In the genomic region with DNA sequence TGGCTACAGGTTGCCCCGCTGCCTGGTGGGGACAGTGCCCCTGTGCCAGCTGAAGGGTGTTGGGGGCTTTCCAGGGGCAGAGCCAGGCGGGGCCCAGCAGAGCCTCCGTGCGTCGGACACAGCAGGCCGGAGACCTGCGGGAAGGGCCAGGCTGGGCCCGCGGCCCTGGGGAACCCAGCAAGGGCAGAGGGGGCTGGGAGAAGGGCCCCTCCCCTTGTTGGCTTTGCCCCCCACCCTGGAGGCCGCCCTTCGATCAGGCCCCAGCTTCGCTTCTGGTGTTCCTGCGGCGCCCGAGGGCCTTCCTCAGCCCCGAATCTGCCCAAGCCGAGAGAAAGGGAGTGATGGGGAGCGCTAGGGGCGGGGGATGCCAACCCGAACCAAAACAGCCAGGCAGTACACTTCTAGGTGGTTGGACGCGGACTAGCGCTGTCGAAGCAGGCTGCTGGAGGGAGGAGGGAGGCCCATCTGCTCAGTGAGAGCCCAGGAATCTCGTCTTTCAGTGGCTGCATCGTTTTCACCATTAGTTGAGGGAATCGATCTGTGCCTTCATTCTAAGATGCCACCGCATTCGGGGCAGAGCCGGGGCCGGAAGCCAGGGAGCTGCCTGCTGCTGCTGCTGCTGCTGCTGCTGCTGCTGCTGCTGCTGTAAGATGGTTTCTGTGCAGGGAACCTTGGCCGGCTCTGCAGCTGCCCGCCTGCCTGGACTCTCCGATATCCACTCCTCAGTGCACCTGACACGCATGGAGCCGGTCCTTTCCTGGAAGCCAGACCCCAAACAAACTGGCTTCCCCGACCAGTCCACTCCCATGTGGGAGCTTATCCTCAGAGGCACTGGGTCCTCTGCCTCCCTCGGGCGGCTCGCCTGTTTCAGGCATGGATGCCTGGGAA, we compare ENCODE assay signal across 12 cellular contexts. TPM values are rescaled to one million over a fixed set of nuclear protein-coding genes. Genes with fewer than 3 reads are reported as not detected.
DNase-seq lines count a peak whose midpoint lies in the region; ATAC-seq and TF ChIP-seq lines count a peak whose summit lies in the region.
"Had no signal": no experiment of that assay in that cellular context is flagged by ENCODE, and none has a peak within 500 bp of the region (broad histone marks: within the 10 kb centered on the region; RNA-seq: fewer than 3 reads in every experiment).

No MANE protein-coding gene starts in this region.

- CTCF ChIA-PET in CD8-positive, alpha-beta memory T cell (lab: Charles Lee), result no interaction called here
- CTCF ChIA-PET in WTC11 (lab: Charles Lee), result interaction anchor here (0.7 to 6.2 kb wide), 5 partner anchors 17 to 49 kb away, joined by 3 to 50 read pairs (median 5); no protein-coding TSS in a partner anchor
- CTCF ChIA-PET in activated CD4-positive, alpha-beta memory T cell treated with anti-CD3 and anti-CD28 coated beads for 36 hours (lab: Charles Lee), result no interaction called here

- DNase-seq in CD8-positive, alpha-beta memory T cell, result no peak
- DNase-seq in HT-29 (ENCODE audit: low spot score), result peak; percentile 2
- DNase-seq in WTC11 (ENCODE audit: low spot score), result peak; percentile 45
- DNase-seq in mesothelial cell of epicardium (ENCODE audit: low spot score in 2 of 2, unreplicated experiment in 2 of 2), result no peak
- DNase-seq in occipital lobe (lab: John Stamatoyannopoulos, UW), result no peak
- DNase-seq in SIG-M5 (lab: John Stamatoyannopoulos, UW), result no peak
- no peak for DNase-seq in activated CD4-positive, alpha-beta memory T cell treated with anti-CD3 and anti-CD28 coated beads for 36 hours
- DNase-seq: effector CD4-positive, alpha-beta T cell; EL; NCI-H1048; stimulated activated naive B cell treated with anti-CD40 and anti-IgM and Interleukin-4, amounts not matched to agents 10 μg/mL and 1 μg/mL and 100 μg/mL, for 72 hours had no signal

- peak overlapping the region in 4 of 7 donors; percentile 32 to 48 (median 34) for H3K4me3 Mint-ChIP-seq in CD8-positive, alpha-beta memory T cell
- H3K4me3 Mint-ChIP-seq in WTC11 (peak overlapping the region; percentile 97), mesothelial cell of epicardium (peak overlapping the region; percentile 86)
- H3K4me3 Mint-ChIP-seq in activated CD4-positive, alpha-beta memory T cell treated with anti-CD3 and anti-CD28 coated beads for 36 hours, result no peak overlapping the region

- no peak for TF ChIP-seq CTCF in WTC11 (IDR thresholded peaks at IDR 0.05)
- no peak for TF ChIP-seq CTCF in mesothelial cell of epicardium (IDR thresholded peaks at IDR 0.05; ENCODE audit: unreplicated experiment)

- H3K27me3 Mint-ChIP-seq in CD8-positive, alpha-beta memory T cell, result peaks cover 46 to 76% of the 10 kb centered on the region in 2 donors
- H3K27me3 Mint-ChIP-seq in WTC11 (ENCODE audit: low read depth) (peaks cover 17% of the 10 kb centered on the region), mesothelial cell of epicardium (ENCODE audit: low read depth) (peaks cover 55% of the 10 kb centered on the region)
- peaks cover 72% of the 10 kb centered on the region for H3K27me3 Mint-ChIP-seq in activated CD4-positive, alpha-beta memory T cell treated with anti-CD3 and anti-CD28 coated beads for 36 hours

- no peaks in the 10 kb centered on the region for H3K36me3 ChIP-seq in CD8-positive, alpha-beta memory T cell (ENCODE audit: insufficient read depth, low read length)

- peaks cover 0 to 6% (median 0%) of the 10 kb centered on the region in 3 donors for H3K36me3 Mint-ChIP-seq in CD8-positive, alpha-beta memory T cell
- H3K36me3 Mint-ChIP-seq in WTC11 (peaks cover 3% of the 10 kb centered on the region; the same call in 1 of the 2 replicates), mesothelial cell of epicardium (no peaks in the 10 kb centered on the region)
- H3K36me3 Mint-ChIP-seq in activated CD4-positive, alpha-beta memory T cell treated with anti-CD3 and anti-CD28 coated beads for 36 hours, result no peaks in the 10 kb centered on the region

- H3K4me1 Mint-ChIP-seq in CD8-positive, alpha-beta memory T cell, result peaks cover 4 to 20% (median 8%) of the 10 kb centered on the region in 3 donors
- peaks cover 37% of the 10 kb centered on the region for H3K4me1 Mint-ChIP-seq in WTC11
- H3K4me1 Mint-ChIP-seq in mesothelial cell of epicardium, result peaks cover 15% of the 10 kb centered on the region
- H3K4me1 Mint-ChIP-seq in activated CD4-positive, alpha-beta memory T cell treated with anti-CD3 and anti-CD28 coated beads for 36 hours (ENCODE audit: low read depth), result peaks cover 10% of the 10 kb centered on the region

- POLR2A ChIA-PET in CD8-positive, alpha-beta memory T cell (lab: Charles Lee), result no interaction called here
- POLR2A ChIA-PET in WTC11 (lab: Charles Lee), result no interaction called here
- POLR2A ChIA-PET in activated CD4-positive, alpha-beta memory T cell treated with anti-CD3 and anti-CD28 coated beads for 36 hours (lab: Charles Lee), result no interaction called here

- H3K27ac ChIP-seq in CD8-positive, alpha-beta memory T cell (ENCODE audit: low read depth, low read length), result no peak overlapping the region

- intact Hi-C loops in activated CD4-positive, alpha-beta memory T cell treated with anti-CD3 and anti-CD28 coated beads for 36 hours (cut with micrococcal nuclease), result no loop called here

- peaks cover 40% of the 10 kb centered on the region for H3K27me3 ChIP-seq in CD8-positive, alpha-beta memory T cell (ENCODE audit: insufficient read depth, low read length, poor library complexity, severe bottlenecking)

- no peaks in the 10 kb centered on the region for H3K9me3 ChIP-seq in CD8-positive, alpha-beta memory T cell (ENCODE audit: low read length)

- no peak overlapping the region for H3K27ac Mint-ChIP-seq in CD8-positive, alpha-beta memory T cell
- H3K27ac Mint-ChIP-seq in WTC11 (peak overlapping the region; percentile 48), mesothelial cell of epicardium (no peak overlapping the region)
- no peak overlapping the region for H3K27ac Mint-ChIP-seq in activated CD4-positive, alpha-beta memory T cell treated with anti-CD3 and anti-CD28 coated beads for 36 hours
- H3K27ac Mint-ChIP-seq: stimulated activated naive B cell treated with anti-CD40 and anti-IgM and Interleukin-4, amounts not matched to agents 10 μg/mL and 1 μg/mL and 100 μg/mL, for 72 hours had no signal

- ATAC-seq in WTC11, result peak; percentile 30
- ATAC-seq in GM21526 (IDR thresholded peaks at IDR 0.05; ENCODE audit: low FRiP score, unreplicated experiment), result no peak
- ATAC-seq: stimulated activated naive B cell treated with anti-CD40 and anti-IgM and Interleukin-4, amounts not matched to agents 10 μg/mL and 1 μg/mL and 100 μg/mL, for 72 hours had no signal

- H3K9me3 Mint-ChIP-seq in CD8-positive, alpha-beta memory T cell, result peaks cover 0 to 6% (median 4%) of the 10 kb centered on the region in 5 donors
- H3K9me3 Mint-ChIP-seq in WTC11 (no peaks in the 10 kb centered on the region), mesothelial cell of epicardium (no peaks in the 10 kb centered on the region)
- H3K9me3 Mint-ChIP-seq in activated CD4-positive, alpha-beta memory T cell treated with anti-CD3 and anti-CD28 coated beads for 36 hours, result peaks cover 4% of the 10 kb centered on the region

- no peaks in the 10 kb centered on the region for H3K4me1 ChIP-seq in CD8-positive, alpha-beta memory T cell (ENCODE audit: insufficient read depth, low read length)

- H3K4me3 ChIP-seq in CD8-positive, alpha-beta memory T cell (ENCODE audit: low read length), result no peak overlapping the region

TF ChIP-seq in WTC11, 78 proteins besides CTCF, POLR2A, EP300 and RAD21:
- TF ChIP-seq, protein P1, sequence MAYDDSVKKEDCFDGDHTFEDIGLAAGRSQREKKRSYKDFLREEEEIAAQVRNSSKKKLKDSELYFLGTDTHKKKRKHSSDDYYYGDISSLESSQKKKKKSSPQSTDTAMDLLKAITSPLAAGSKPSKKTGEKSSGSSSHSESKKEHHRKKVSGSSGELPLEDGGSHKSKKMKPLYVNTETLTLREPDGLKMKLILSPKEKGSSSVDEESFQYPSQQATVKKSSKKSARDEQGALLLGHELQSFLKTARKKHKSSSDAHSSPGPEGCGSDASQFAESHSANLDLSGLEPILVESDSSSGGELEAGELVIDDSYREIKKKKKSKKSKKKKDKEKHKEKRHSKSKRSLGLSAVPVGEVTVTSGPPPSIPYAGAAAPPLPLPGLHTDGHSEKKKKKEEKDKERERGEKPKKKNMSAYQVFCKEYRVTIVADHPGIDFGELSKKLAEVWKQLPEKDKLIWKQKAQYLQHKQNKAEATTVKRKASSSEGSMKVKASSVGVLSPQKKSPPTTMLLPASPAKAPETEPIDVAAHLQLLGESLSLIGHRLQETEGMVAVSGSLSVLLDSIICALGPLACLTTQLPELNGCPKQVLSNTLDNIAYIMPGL (CRISPR knock-in tag; IDR thresholded peaks at IDR 0.05), result 0 out of 2 replicates have a peak, but pooled peaks have one; percentile 16
- no peak for TF ChIP-seq IRF2 (CRISPR knock-in tag; IDR thresholded peaks at IDR 0.05; ENCODE audit: borderline replicate concordance, low read depth)

RNA-seq across cellular contexts. Expression of a gene that starts 1.6 kb away (rescaled TPM):
- total RNA-seq in CD8-positive, alpha-beta memory T cell, result not detected
- not detected for polyA plus RNA-seq in CD8-positive, alpha-beta memory T cell
- total RNA-seq in HT-29 (2014; rRNA removed; shearing (Covaris generic)), result not detected in 2 replicates
- total RNA-seq in WTC11 (2021) (37.9 to 41.2 TPM (median 39.0 TPM) in 3 replicates), mesothelial cell of epicardium (15.1 to 16.8 TPM (median 15.4 TPM) in 3 replicates), occipital lobe (56.0 TPM)
- total RNA-seq in activated CD4-positive, alpha-beta memory T cell treated with anti-CD3 and anti-CD28 coated beads for 36 hours, result under 1 TPM; 0.07 to 0.12 TPM

Comparison
In these comparisons a context has a peak if more than half of its experiments do, and no peak if none do; other contexts are left out.
1. DNase-seq: peak in HT-29 (single experiment) and WTC11 (single experiment); none in CD8-positive, alpha-beta memory T cell (0 of 5), mesothelial cell of epicardium (0 of 2), occipital lobe (single experiment), SIG-M5 (single experiment) and activated CD4-positive, alpha-beta memory T cell treated with anti-CD3 and anti-CD28 coated beads for 36 hours (single experiment).
2. RNA of a gene that starts 1.6 kb away (total RNA-seq): 56.0 TPM in occipital lobe (single experiment), 37.9 to 41.2 TPM in WTC11 and 15.1 to 16.8 TPM in mesothelial cell of epicardium; 0.07 to 0.12 TPM in activated CD4-positive, alpha-beta memory T cell treated with anti-CD3 and anti-CD28 coated beads for 36 hours, not detected in CD8-positive, alpha-beta memory T cell and not detected in HT-29; every median in the first group is over 10 times any median in the second.